1 cellular context compared by ENCODE assay signal in genomic region chr2:72961036-72961720, GRCh38.
TF ChIP-seq lines count a peak whose summit lies in the region.

No MANE protein-coding gene starts in this region.

TF ChIP-seq in H1, 55 proteins besides CTCF, POLR2A, EP300 and RAD21:
- TF ChIP-seq CHD2 (IDR thresholded peaks at IDR 0.05; ENCODE audit: low read length) = no peak
- TF ChIP-seq SIN3A (conservative IDR thresholded peaks at IDR 0.05 in 1 of 2, IDR thresholded peaks at IDR 0.05 in 1 of 2; ENCODE audit: low read depth in 1 of 2, low read length in 2 of 2) = no peak
- no peak for TF ChIP-seq CBX5 (IDR thresholded peaks at IDR 0.05; ENCODE audit: low read depth, low read length)
- TF ChIP-seq KDM4A (IDR thresholded peaks at IDR 0.05; ENCODE audit: low read depth, low read length, severe bottlenecking) = no peak
- no peak for TF ChIP-seq USF2 (IDR thresholded peaks at IDR 0.05; ENCODE audit: low read length)
- no peak for TF ChIP-seq TAF7 (optimal IDR thresholded peaks at IDR 0.05; ENCODE audit: borderline replicate concordance, low read depth, low read length)
- no peak for TF ChIP-seq BCL11A (IDR thresholded peaks at IDR 0.05; ENCODE audit: low read depth in 2 of 2, low read length in 2 of 2)
- TF ChIP-seq KDM1A (IDR thresholded peaks at IDR 0.05; ENCODE audit: borderline replicate concordance, low read length) = no peak
- no peak for TF ChIP-seq ATF2 (IDR thresholded peaks at IDR 0.05; ENCODE audit: low read length)
- TF ChIP-seq GTF2F1 (IDR thresholded peaks at IDR 0.05; ENCODE audit: borderline replicate concordance, low read depth, low read length) = no peak
- no peak for TF ChIP-seq RXRA (IDR thresholded peaks at IDR 0.05; ENCODE audit: insufficient read depth, low read depth, low read length)
